In genomic region chr18:58221060-58221725, GRCh38 we compare ENCODE assay signal across 1 cellular context.
TF ChIP-seq lines count a peak whose summit lies in the region.

No MANE protein-coding gene starts in this region.

TF ChIP-seq in K562, 482 proteins besides CTCF, POLR2A, EP300 and RAD21 (continued from another document and continues in another):
- TF ChIP-seq NKRF (IDR thresholded peaks at IDR 0.05; ENCODE audit: borderline replicate concordance) (no peak), SMARCE1 (IDR thresholded peaks at IDR 0.05) (0 out of 2 replicates have a peak, but pooled peaks have one; percentile 44), PCBP2 (IDR thresholded peaks at IDR 0.05; ENCODE audit: low read depth, low read length, poor library complexity, severe bottlenecking) (no peak), SAFB (IDR thresholded peaks at IDR 0.05; ENCODE audit: borderline replicate concordance, low read depth, low read length) (no peak), NR0B1 (IDR thresholded peaks at IDR 0.05; ENCODE audit: partially characterized antibody) (no peak), KDM1A (IDR thresholded peaks at IDR 0.05) (peak in 1 of 2 experiments; percentile 50; a peak in 1 of 4 replicates), IRF1 (CRISPR knock-in tag; IDR thresholded peaks at IDR 0.05; ENCODE audit: borderline replicate concordance) (no peak), RBBP5 (IDR thresholded peaks at IDR 0.05; ENCODE audit: borderline replicate concordance, insufficient read depth, low read length, poor library complexity, severe bottlenecking) (no peak), NCOA2 (IDR thresholded peaks at IDR 0.05; ENCODE audit: partially characterized antibody in 2 of 2) (no peak), ESRRB (CRISPR knock-in tag; IDR thresholded peaks at IDR 0.05; ENCODE audit: borderline replicate concordance) (no peak), RBM25 (IDR thresholded peaks at IDR 0.05; ENCODE audit: low read depth, low read length, severe bottlenecking) (no peak), ZNF655 (CRISPR knock-in tag; IDR thresholded peaks at IDR 0.05) (no peak), ATF6 (CRISPR knock-in tag; IDR thresholded peaks at IDR 0.05) (no peak), CHD2 (IDR thresholded peaks at IDR 0.05; ENCODE audit: low read depth, low read length) (no peak), ZNF12 (CRISPR knock-in tag; IDR thresholded peaks at IDR 0.05) (no peak), SRSF1 (IDR thresholded peaks at IDR 0.05; ENCODE audit: low read depth, low read length) (no peak), MAX (CRISPR knock-in tag; IDR thresholded peaks at IDR 0.05) (no peak), ZFP30 (CRISPR knock-in tag; IDR thresholded peaks at IDR 0.05; ENCODE audit: borderline replicate concordance) (no peak), STAT5B (CRISPR knock-in tag; IDR thresholded peaks at IDR 0.05) (no peak), SRSF9 (IDR thresholded peaks at IDR 0.05; ENCODE audit: borderline replicate concordance, low read depth, low read length) (no peak), NONO (IDR thresholded peaks at IDR 0.05; ENCODE audit: low read depth in 2 of 2, low read length in 1 of 2) (no peak), KLF16 (IDR thresholded peaks at IDR 0.05) (no peak), ARID3A (IDR thresholded peaks at IDR 0.05; ENCODE audit: borderline replicate concordance, low read depth, low read length) (no peak), ZSCAN29 (IDR thresholded peaks at IDR 0.05) (no peak), DLX4 (CRISPR knock-in tag; IDR thresholded peaks at IDR 0.05) (no peak), HOMEZ (CRISPR knock-in tag; IDR thresholded peaks at IDR 0.05) (no peak), ZNF785 (CRISPR knock-in tag; IDR thresholded peaks at IDR 0.05) (no peak), SMAD4 (CRISPR knock-in tag; conservative IDR thresholded peaks at IDR 0.05) (no peak), THRB (CRISPR knock-in tag; conservative IDR thresholded peaks at IDR 0.05) (no peak), POLR2G (IDR thresholded peaks at IDR 0.05; ENCODE audit: low read depth, low read length) (0 out of 2 replicates have a peak, but pooled peaks have one; percentile 40), DIDO1 (tag; IDR thresholded peaks at IDR 0.05; ENCODE audit: low read depth) (no peak), TRIM28 (IDR thresholded peaks at IDR 0.05) (no peak), MTF1 (CRISPR knock-in tag; IDR thresholded peaks at IDR 0.05; ENCODE audit: borderline replicate concordance) (no peak), MNT (conservative IDR thresholded peaks at IDR 0.05) (peak; percentile 27 to 50; a peak in 2 of 4 replicates), CREBBP (IDR thresholded peaks at IDR 0.05; ENCODE audit: low read depth, low read length) (no peak), ZNF282 (CRISPR knock-in tag; IDR thresholded peaks at IDR 0.05) (no peak), ZBTB12 (CRISPR knock-in tag; IDR thresholded peaks at IDR 0.05) (0 out of 2 replicates have a peak, but pooled peaks have one; percentile 33), GTF2E2 (tag; IDR thresholded peaks at IDR 0.05) (no peak), HMG20A (CRISPR knock-in tag; conservative IDR thresholded peaks at IDR 0.05) (no peak), TFAP4 (CRISPR knock-in tag; IDR thresholded peaks at IDR 0.05; ENCODE audit: borderline replicate concordance) (no peak), KDM4B (IDR thresholded peaks at IDR 0.05; ENCODE audit: borderline replicate concordance in 2 of 2, low read depth in 1 of 2) (no peak), DNMT1 (IDR thresholded peaks at IDR 0.05) (0 out of 2 replicates have a peak, but pooled peaks have one; percentile 61), ZNF253 (CRISPR knock-in tag; conservative IDR thresholded peaks at IDR 0.05) (no peak), NR3C1 (CRISPR knock-in tag; IDR thresholded peaks at IDR 0.05) (no peak), ZNF79 (CRISPR knock-in tag; IDR thresholded peaks at IDR 0.05; ENCODE audit: low read depth) (no peak), ZBTB7A (IDR thresholded peaks at IDR 0.05; ENCODE audit: borderline replicate concordance, control insufficient read depth, low read depth, low read length) (no peak), SUPT5H (IDR thresholded peaks at IDR 0.05) (peak; percentile 67), SIRT6 (IDR thresholded peaks at IDR 0.05; ENCODE audit: low read depth, low read length) (no peak), PHTF2 (CRISPR knock-in tag; IDR thresholded peaks at IDR 0.05) (no peak), MECOM (CRISPR knock-in tag; IDR thresholded peaks at IDR 0.05) (no peak)
